26 cellular contexts compared by ENCODE assay signal in the genomic region with DNA sequence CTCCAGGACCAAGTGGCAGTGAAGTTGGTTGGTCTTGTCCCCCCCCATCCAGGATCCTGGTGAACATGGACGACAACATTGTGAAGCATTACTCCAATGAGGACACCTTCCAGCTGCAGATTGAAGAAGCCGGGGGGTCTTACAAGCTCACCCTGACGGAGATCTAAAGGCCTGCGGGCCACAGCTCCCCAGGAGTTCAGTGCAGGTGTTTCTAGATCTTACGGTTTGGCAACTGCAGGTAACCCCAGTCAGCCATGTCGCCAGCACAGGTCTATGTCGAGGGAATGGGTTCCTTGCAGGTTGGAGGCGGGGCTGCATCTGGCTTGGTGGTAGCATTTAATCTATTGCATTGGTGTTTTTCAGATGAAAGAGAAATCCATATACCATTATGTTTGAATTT.
"Had no signal": no experiment of that assay in that cellular context is flagged by ENCODE, and none has a peak within 500 bp of the region (broad histone marks: within the 10 kb centered on the region; RNA-seq: fewer than 3 reads in every experiment).

No MANE protein-coding gene starts in this region.

- H3K4me1 Mint-ChIP-seq: activated CD4-positive, alpha-beta T cell treated with anti-CD3 and anti-CD28 coated beads, Interleukin-2, amount 10 ng/mL, durations not matched to agents 7 days and 5 days; activated naive CD8-positive, alpha-beta T cell treated with anti-CD3 and anti-CD28 coated beads, Interleukin-2, amount 50 U/mL, for 24 hours had no signal

- H3K36me3 Mint-ChIP-seq: activated CD4-positive, alpha-beta memory T cell treated with anti-CD3 and anti-CD28 coated beads for 36 hours; activated naive CD4-positive, alpha-beta T cell treated with anti-CD3 and anti-CD28 coated beads, Interleukin-2, amount 50 U/mL, for 72 hours had no signal

- ATAC-seq: activated naive CD4-positive, alpha-beta T cell treated with anti-CD3 and anti-CD28 coated beads, Interleukin-2, amount 50 U/mL, for 72 hours; activated naive CD8-positive, alpha-beta T cell treated with anti-CD3 and anti-CD28 coated beads, Interleukin-2, amount 50 U/mL, for 24 hours; activated T-cell treated with anti-CD3 and anti-CD28 coated beads, Interleukin-2, amount 50 U/mL, for 72 hours; Panc1; T-helper 17 cell had no signal

- H3K27me3 Mint-ChIP-seq: brain had no signal

- H3K4me1 ChIP-seq: SJSA1 had no signal

- H3K4me3 Mint-ChIP-seq: activated CD4-positive, alpha-beta memory T cell treated with anti-CD3 and anti-CD28 coated beads for 36 hours; activated CD4-positive, alpha-beta T cell treated with anti-CD3 and anti-CD28 coated beads, Interleukin-2, amount 10 ng/mL, durations not matched to agents 7 days and 5 days; activated naive CD8-positive, alpha-beta T cell treated with anti-CD3 and anti-CD28 coated beads, Interleukin-2, amount 50 U/mL, for 24 hours; activated T-cell treated with anti-CD3 and anti-CD28 coated beads, Interleukin-2, amount 50 U/mL, for 72 hours; brain; T-helper 17 cell had no signal

- H3K36me3 ChIP-seq: MG63, SJSA1 had no signal

- H3K27ac ChIP-seq: SJSA1 had no signal

- H3K4me3 ChIP-seq: MG63, SJSA1 had no signal

- DNase-seq: activated CD4-positive, alpha-beta memory T cell treated with anti-CD3 and anti-CD28 coated beads for 36 hours; activated CD4-positive, alpha-beta T cell treated with anti-CD3 and anti-CD28 coated beads, Interleukin-2, amount 10 ng/mL, durations not matched to agents 7 days and 5 days; activated CD4-positive, CD25-positive, alpha-beta regulatory T cell; activated CD8-positive, alpha-beta memory T cell treated with anti-CD3 and anti-CD28 coated beads for 24 hours; activated naive CD4-positive, alpha-beta T cell treated with Interleukin-2 at 50 U/mL for 16 hours; activated naive CD8-positive, alpha-beta T cell treated with anti-CD3 and anti-CD28 coated beads, Interleukin-2, amount 50 U/mL, for 24 hours; activated T-cell treated with anti-CD3 and anti-CD28 coated beads, Interleukin-2, amount 50 U/mL, for 72 hours; amniotic stem cell; MG63; MV-4-11; NCI-H1105; NCI-H1436; NCI-H1694 treated with DMSO at 0.1 percent for 48 hours; NCI-H2029 treated with DMSO at 0.1 percent for 48 hours; NCI-H345; NCI-H510A; NCI-H526 treated with DMSO at 0.1 percent for 48 hours; NCI-H82; OCI-M1; SHP77; T-helper 17 cell; T1000 had no signal

- H3K27ac Mint-ChIP-seq: activated CD4-positive, alpha-beta memory T cell treated with anti-CD3 and anti-CD28 coated beads for 36 hours; activated CD4-positive, alpha-beta T cell treated with anti-CD3 and anti-CD28 coated beads, Interleukin-2, amount 10 ng/mL, durations not matched to agents 7 days and 5 days; activated naive CD4-positive, alpha-beta T cell treated with anti-CD3 and anti-CD28 coated beads, Interleukin-2, amount 50 U/mL, for 72 hours; activated naive CD8-positive, alpha-beta T cell treated with anti-CD3 and anti-CD28 coated beads, Interleukin-2, amount 50 U/mL, for 24 hours; activated T-cell treated with anti-CD3 and anti-CD28 coated beads, Interleukin-2, amount 50 U/mL, for 72 hours; brain; T-helper 17 cell had no signal

- H3K9me3 ChIP-seq: MG63, SJSA1 had no signal

- H3K9me3 Mint-ChIP-seq: activated CD4-positive, alpha-beta memory T cell treated with anti-CD3 and anti-CD28 coated beads for 36 hours; activated CD4-positive, alpha-beta T cell treated with anti-CD3 and anti-CD28 coated beads, Interleukin-2, amount 10 ng/mL, durations not matched to agents 7 days and 5 days; activated naive CD4-positive, alpha-beta T cell treated with anti-CD3 and anti-CD28 coated beads, Interleukin-2, amount 50 U/mL, for 72 hours; activated naive CD8-positive, alpha-beta T cell treated with anti-CD3 and anti-CD28 coated beads, Interleukin-2, amount 50 U/mL, for 24 hours; activated T-cell treated with anti-CD3 and anti-CD28 coated beads, Interleukin-2, amount 50 U/mL, for 72 hours; brain had no signal

- H3K27me3 ChIP-seq: MG63, SJSA1 had no signal
